10 cellular contexts compared by ENCODE assay signal in the genomic region with DNA sequence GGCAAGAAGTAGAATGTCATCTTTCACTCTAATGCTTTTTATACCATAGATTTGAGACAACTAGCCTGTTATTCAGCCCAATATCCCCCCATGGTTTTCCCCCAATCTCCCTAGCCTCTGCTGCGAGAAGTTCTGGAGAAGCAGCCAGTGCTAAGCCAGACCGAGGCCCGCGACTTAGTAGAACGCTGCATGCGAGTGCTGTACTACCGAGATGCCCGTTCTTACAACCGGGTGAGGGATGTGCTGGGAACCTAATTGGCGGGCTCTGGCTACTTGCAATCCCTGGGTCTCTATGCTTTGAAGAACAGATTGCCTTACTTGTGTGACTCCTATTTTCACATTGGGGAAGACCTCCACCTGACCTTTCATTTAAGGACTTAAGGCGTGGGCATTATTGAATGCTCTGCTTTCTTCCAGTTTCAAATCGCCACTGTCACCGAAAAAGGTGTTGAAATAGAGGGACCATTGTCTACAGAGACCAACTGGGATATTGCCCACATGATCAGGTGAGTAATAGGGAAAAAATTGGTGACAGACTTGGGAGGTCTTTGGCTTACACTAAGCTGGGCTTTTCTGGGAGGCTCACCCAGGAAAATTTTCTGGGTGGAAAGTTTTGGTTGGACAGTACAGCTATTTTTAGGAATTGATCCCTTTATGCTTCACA. TPM values are rescaled to one million over a fixed set of nuclear protein-coding genes. Genes with fewer than 3 reads are reported as not detected.
A peak's percentile ranks its signal among the peaks of the same experiment; 100 is the strongest.
DNase-seq lines count a peak whose midpoint lies in the region; ATAC-seq and TF ChIP-seq lines count a peak whose summit lies in the region.
"Had no signal": no experiment of that assay in that cellular context is flagged by ENCODE, and none has a peak within 500 bp of the region (broad histone marks: within the 10 kb centered on the region; RNA-seq: fewer than 3 reads in every experiment).

No MANE protein-coding gene starts in this region.

- peaks cover 68% of the 10 kb centered on the region for H3K36me3 Mint-ChIP-seq in CD8-positive, alpha-beta T cell
- H3K36me3 Mint-ChIP-seq in nephron (ENCODE audit: low read depth), result peaks cover 55% of the 10 kb centered on the region

- no peaks in the 10 kb centered on the region for H3K27me3 Mint-ChIP-seq in CD8-positive, alpha-beta T cell (ENCODE audit: low read depth)
- H3K27me3 Mint-ChIP-seq in nephron (ENCODE audit: low read depth), result no peaks in the 10 kb centered on the region

- ATAC-seq in CD8-positive, alpha-beta T cell, result no peak
- ATAC-seq in GM19324 (IDR thresholded peaks at IDR 0.05; ENCODE audit: low FRiP score, unreplicated experiment), result no peak
- no peak for ATAC-seq in GM21576 (IDR thresholded peaks at IDR 0.05; ENCODE audit: unreplicated experiment)

- CTCF ChIA-PET in CD8-positive, alpha-beta T cell (lab: Charles Lee), result no interaction called here

- TF ChIP-seq CTCF in CD8-positive, alpha-beta T cell (IDR thresholded peaks at IDR 0.05), result no peak
- TF ChIP-seq CTCF in KMS-11 (conservative IDR thresholded peaks at IDR 0.05; ENCODE audit: low read depth, low read length) (no peak; the same call in 1 of the 2 replicates), nephron (IDR thresholded peaks at IDR 0.05; ENCODE audit: unreplicated experiment in 3 of 3) (no peak), thyroid gland (IDR thresholded peaks at IDR 0.05) (no peak)

- POLR2A ChIA-PET in CD8-positive, alpha-beta T cell (lab: Charles Lee), result interaction anchor here (0.8 kb wide), 1 partner anchor 17 kb away, joined by 3 read pairs; no protein-coding TSS in a partner anchor

- H3K9ac ChIP-seq in KMS-11, result peak overlapping the region; percentile 92; the same call in 1 of the 2 replicates

- no peak overlapping the region for H3K4me3 ChIP-seq in CD8-positive, alpha-beta T cell (ENCODE audit: low read depth, low read length)
- H3K4me3 ChIP-seq in KMS-11 (IDR thresholded peaks at IDR 0.05; ENCODE audit: insufficient read depth, low read depth, low read length) (peak overlapping the region; percentile 99), thyroid gland (replicated peaks in 1 of 3) (no peak overlapping the region)

- no peaks in the 10 kb centered on the region for H4K20me1 ChIP-seq in KMS-11 (ENCODE audit: insufficient read depth)

- peaks cover 16% of the 10 kb centered on the region for H3K4me1 ChIP-seq in CD8-positive, alpha-beta T cell (ENCODE audit: insufficient read depth, low read length)
- H3K4me1 ChIP-seq in KMS-11 (ENCODE audit: low read depth, poor library complexity, severe bottlenecking) (peaks cover 66% of the 10 kb centered on the region), thyroid gland (peaks cover 6 to 21% of the 10 kb centered on the region in 2 donors)

- H3K27ac ChIP-seq in CD8-positive, alpha-beta T cell (ENCODE audit: low read depth, low read length), result no peak overlapping the region
- H3K27ac ChIP-seq in KMS-11 (peak overlapping the region; percentile 82), thyroid gland (no peak overlapping the region)

- H3K4me1 Mint-ChIP-seq in CD8-positive, alpha-beta T cell (ENCODE audit: low read depth), result peaks cover 27% of the 10 kb centered on the region
- peaks cover 23% of the 10 kb centered on the region for H3K4me1 Mint-ChIP-seq in nephron

- TF ChIP-seq POLR2A in thyroid gland (IDR thresholded peaks at IDR 0.05), result no peak

- peak overlapping the region; percentile 89 for H3K4me3 Mint-ChIP-seq in CD8-positive, alpha-beta T cell
- H3K4me3 Mint-ChIP-seq in nephron, result peak overlapping the region; percentile 91 to 96 (median 91)

- peaks cover 46% of the 10 kb centered on the region for H3K79me2 ChIP-seq in KMS-11 (ENCODE audit: insufficient read depth, low read depth)

- peak overlapping the region; percentile 97 for H3K4me2 ChIP-seq in KMS-11

- peaks cover 37% of the 10 kb centered on the region for H3K36me3 ChIP-seq in CD8-positive, alpha-beta T cell (ENCODE audit: insufficient read depth, low read length)
- H3K36me3 ChIP-seq in KMS-11 (ENCODE audit: insufficient read depth) (peaks cover 34% of the 10 kb centered on the region; the same call in 1 of the 2 replicates), thyroid gland (peaks cover 45% of the 10 kb centered on the region in 2 donors)

- WGBS in thyroid gland, 2 donors, result 91 to 96% methylated on average over 13 of the region's 13 CpGs

- no peak overlapping the region for H2AFZ ChIP-seq in KMS-11 (ENCODE audit: low read depth)

- no peak for DNase-seq in CD8-positive, alpha-beta T cell
- DNase-seq in astrocyte of the hippocampus (ENCODE audit: low read depth, low spot score) (peak; percentile 28), thyroid gland (no peak), NCI-H187 treated with DMSO at 0.1 percent for 48 hours (lab: John Stamatoyannopoulos, UW) (no peak)
- DNase-seq: activated CD4-positive, CD25-positive, alpha-beta regulatory T cell; NCI-H446 treated with DMSO at 0.1 percent for 48 hours had no signal

- no peaks in the 10 kb centered on the region for H3K9me3 Mint-ChIP-seq in CD8-positive, alpha-beta T cell
- H3K9me3 Mint-ChIP-seq in nephron, result no peaks in the 10 kb centered on the region

- H3K27me3 ChIP-seq in CD8-positive, alpha-beta T cell (ENCODE audit: insufficient read depth, low read length), result no peaks in the 10 kb centered on the region
- H3K27me3 ChIP-seq in KMS-11 (ENCODE audit: insufficient read depth, low read depth) (no peaks in the 10 kb centered on the region), thyroid gland (no peaks in the 10 kb centered on the region)

- H3K27ac Mint-ChIP-seq in CD8-positive, alpha-beta T cell, result peak overlapping the region; percentile 97
- peak overlapping the region; percentile 69 to 92 (median 91) for H3K27ac Mint-ChIP-seq in nephron

- no peaks in the 10 kb centered on the region for H3K9me3 ChIP-seq in CD8-positive, alpha-beta T cell (ENCODE audit: low read length)
- H3K9me3 ChIP-seq in thyroid gland, result no peaks in the 10 kb centered on the region

- intact Hi-C loops in CD8-positive, alpha-beta T cell (cut with DNase I, micrococcal nuclease), result loop anchor here in 1 of 2 experiments (5.0 kb wide), 1 partner anchor 214 kb away; no protein-coding TSS in a partner anchor
- intact Hi-C loops in thyroid gland (cut with DNase I), result no loop called here

RNA-seq across cellular contexts. Expression of a gene that starts 1.9 kb away (rescaled TPM):
- 100 to 1,000 TPM; 272 to 278 TPM for total RNA-seq in CD8-positive, alpha-beta T cell
- 100 to 1,000 TPM; 154 to 283 (median 226) TPM for total RNA-seq in thyroid gland

RNA-seq across cellular contexts. Expression of a gene that starts 28.8 kb away (rescaled TPM):
- total RNA-seq in CD8-positive, alpha-beta T cell, result not detected
- 100 to 1,000 TPM; 151 to 513 (median 310) TPM for total RNA-seq in thyroid gland

RNA-seq across cellular contexts. Expression of a gene that starts 54.2 kb away (rescaled TPM):
- 10 to 100 TPM; 62.6 to 65.9 TPM for total RNA-seq in CD8-positive, alpha-beta T cell
- 10 to 100 TPM; 36.0 to 69.9 (median 58.4) TPM for total RNA-seq in thyroid gland

RNA-seq across cellular contexts. Expression of a gene that starts 58.0 kb away (rescaled TPM):
- 10 to 100 TPM; 85.4 to 88.0 TPM for total RNA-seq in CD8-positive, alpha-beta T cell
- 100 to 1,000 TPM in 1 of 4 donors, 10 to 100 TPM in 3; 66.0 to 103 (median 88.3) TPM for total RNA-seq in thyroid gland

Comparison
In these comparisons a context has a peak if more than half of its experiments do, and no peak if none do; other contexts are left out.
1. RNA of a gene that starts 28.8 kb away (total RNA-seq): 151 to 513 TPM in thyroid gland; not detected in CD8-positive, alpha-beta T cell; every median in the first group is over 100 times any median in the second.